ENCODE assay signal across 1 cellular context in genomic region chr9:114738581-114739316, GRCh38.
TF ChIP-seq lines count a peak whose summit lies in the region.

No MANE protein-coding gene starts in this region.

TF ChIP-seq in GM23338, 12 proteins besides CTCF, POLR2A, EP300 and RAD21 (continued from another document):
- peak; percentile 89 for TF ChIP-seq ZNF462 (CRISPR knock-in tag; IDR thresholded peaks at IDR 0.05)
- TF ChIP-seq ZNF331 (CRISPR knock-in tag; IDR thresholded peaks at IDR 0.05; ENCODE audit: low read depth), result no peak
- no peak for TF ChIP-seq REST (IDR thresholded peaks at IDR 0.05; ENCODE audit: unreplicated experiment)
- TF ChIP-seq JUNB (IDR thresholded peaks at IDR 0.05; ENCODE audit: unreplicated experiment), result no peak
- no peak for TF ChIP-seq NANOG (IDR thresholded peaks at IDR 0.05; ENCODE audit: borderline replicate concordance)
- TF ChIP-seq EZH2phosphoT487 (IDR thresholded peaks at IDR 0.05; ENCODE audit: unreplicated experiment), result no peak
